ENCODE assay signal across 1 cellular context in the genomic region with DNA sequence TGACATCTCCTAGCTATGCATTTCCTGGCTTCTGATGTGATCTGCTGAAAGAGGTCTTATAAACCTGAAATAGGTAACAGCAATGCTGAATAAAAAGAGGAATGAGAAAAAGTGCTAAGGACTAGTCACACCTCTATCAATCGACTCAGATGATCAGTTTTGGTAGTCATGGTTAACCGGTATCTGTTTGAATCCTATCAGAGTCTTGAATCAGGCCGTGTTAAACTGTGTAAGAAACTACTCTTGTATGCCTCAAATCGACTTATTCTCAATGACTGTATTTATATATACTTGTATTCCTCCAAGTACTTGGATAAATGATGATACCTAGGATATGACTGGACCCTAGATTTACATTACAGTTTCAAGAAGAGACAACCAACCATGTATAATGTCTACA.
TF ChIP-seq lines count a peak whose summit lies in the region.

No MANE protein-coding gene starts in this region.

TF ChIP-seq in IMR-90, 13 proteins besides CTCF, POLR2A, EP300 and RAD21:
- TF ChIP-seq MAZ (IDR thresholded peaks at IDR 0.05; ENCODE audit: borderline replicate concordance, low read depth, low read length), result no peak
- TF ChIP-seq NFE2L2 (IDR thresholded peaks at IDR 0.05; ENCODE audit: low read depth, low read length), result no peak
- TF ChIP-seq, protein P1, sequence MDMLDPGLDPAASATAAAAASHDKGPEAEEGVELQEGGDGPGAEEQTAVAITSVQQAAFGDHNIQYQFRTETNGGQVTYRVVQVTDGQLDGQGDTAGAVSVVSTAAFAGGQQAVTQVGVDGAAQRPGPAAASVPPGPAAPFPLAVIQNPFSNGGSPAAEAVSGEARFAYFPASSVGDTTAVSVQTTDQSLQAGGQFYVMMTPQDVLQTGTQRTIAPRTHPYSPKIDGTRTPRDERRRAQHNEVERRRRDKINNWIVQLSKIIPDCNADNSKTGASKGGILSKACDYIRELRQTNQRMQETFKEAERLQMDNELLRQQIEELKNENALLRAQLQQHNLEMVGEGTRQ (IDR thresholded peaks at IDR 0.05; ENCODE audit: low read depth, low read length), result no peak
- no peak for TF ChIP-seq CHD1 (IDR thresholded peaks at IDR 0.05; ENCODE audit: low read depth, low read length)
- no peak for TF ChIP-seq SMC3 (IDR thresholded peaks at IDR 0.05; ENCODE audit: low read depth, low read length)
- no peak for TF ChIP-seq FOS (IDR thresholded peaks at IDR 0.05; ENCODE audit: low read depth, low read length)
- TF ChIP-seq ELK1 (IDR thresholded peaks at IDR 0.05; ENCODE audit: borderline replicate concordance, low read depth, low read length), result no peak
- TF ChIP-seq RFX5 (IDR thresholded peaks at IDR 0.05; ENCODE audit: low read depth, low read length), result no peak
- no peak for TF ChIP-seq BHLHE40 (IDR thresholded peaks at IDR 0.05; ENCODE audit: low read depth, low read length)
- no peak for TF ChIP-seq MXI1 (IDR thresholded peaks at IDR 0.05; ENCODE audit: borderline replicate concordance, low read depth, low read length)
- no peak for TF ChIP-seq CEBPB (IDR thresholded peaks at IDR 0.05; ENCODE audit: low read depth, low read length)
- no peak for TF ChIP-seq MAFK (IDR thresholded peaks at IDR 0.05; ENCODE audit: low read depth, low read length)
- TF ChIP-seq RCOR1 (IDR thresholded peaks at IDR 0.05; ENCODE audit: insufficient replicate concordance, low read length), result no peak
